Comparison of ENCODE assay signal across 21 cellular contexts in the genomic region with DNA sequence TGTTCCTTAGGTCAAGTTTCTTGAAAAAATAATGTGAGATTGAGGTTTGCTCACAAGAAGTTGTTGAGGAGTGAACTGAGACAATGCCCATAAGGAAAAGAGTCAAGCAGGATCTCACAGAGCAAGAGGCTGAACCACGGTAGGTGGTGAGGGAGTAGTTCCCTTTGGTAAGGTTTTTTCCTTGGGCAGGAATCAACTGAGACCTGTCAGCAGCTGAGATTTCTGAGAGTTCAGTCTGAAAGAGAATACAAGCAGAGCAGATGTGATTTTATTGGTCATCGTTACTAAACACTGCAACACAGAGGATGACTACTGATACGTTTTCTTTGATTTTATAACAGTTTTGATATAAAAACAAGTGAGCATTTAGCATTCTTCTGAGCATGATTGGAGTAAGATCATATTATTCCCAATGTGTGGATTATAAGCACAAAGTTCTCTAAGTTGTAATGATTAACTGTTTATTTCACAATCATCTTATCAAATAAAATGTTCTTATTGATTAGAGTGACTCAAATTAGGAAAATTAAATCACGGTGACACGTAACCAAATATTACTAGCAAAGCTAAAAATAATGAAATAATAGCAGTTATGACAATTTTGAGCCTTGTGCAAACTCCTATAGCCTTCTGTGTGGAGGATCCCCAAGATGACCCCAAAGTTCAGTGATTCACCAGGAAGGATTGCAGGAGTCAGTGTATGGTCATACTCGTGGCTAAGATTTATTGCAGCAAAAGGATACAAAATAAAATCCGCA.
DNase-seq lines count a peak whose midpoint lies in the region; ATAC-seq, FAIRE-seq and TF ChIP-seq lines count a peak whose summit lies in the region.
"Had no signal": no experiment of that assay in that cellular context is flagged by ENCODE, and none has a peak within 500 bp of the region (broad histone marks: within the 10 kb centered on the region; RNA-seq: fewer than 3 reads in every experiment).

No MANE protein-coding gene starts in this region.

- FAIRE-seq in urothelium cell line (lab: Jason Lieb, UNC): no peak
- FAIRE-seq: GM18507, islet of Langerhans had no signal

- H3K4me1 ChIP-seq in breast epithelium (no peaks in the 10 kb centered on the region), adipocyte (ENCODE audit: control insufficient read depth, insufficient read depth, low read length) (peaks cover 9% of the 10 kb centered on the region)
- H3K4me1 ChIP-seq: colonic mucosa had no signal

- no TSS peak for BruUV-seq in MCF 10A (replicated peaks; lab: Mats Ljungman, UMichigan)

- no peaks in the 10 kb centered on the region for H3K36me3 ChIP-seq in breast epithelium
- H3K36me3 ChIP-seq in adipocyte (ENCODE audit: control insufficient read depth, insufficient read depth, low read length, severe bottlenecking): no peaks in the 10 kb centered on the region
- H3K36me3 ChIP-seq: colonic mucosa had no signal

- POLR2A ChIA-PET in MCF 10A (lab: Yijun Ruan, JAX): no interaction called here

- intact Hi-C loops in MCF 10A (cut with micrococcal nuclease): no loop called here
- intact Hi-C loops in breast epithelium (cut with DNase I; ENCODE audit: low total_unique reads): no loop called here
- intact Hi-C loops in activated T-helper 2 cell treated with anti-CD3 and anti-CD28 coated beads, Interferon-gamma antibody, Interleukin-2, Interleukin-4, amounts not matched to agents 10 μg/mL and 5 μg/mL and 100 μg/mL, durations not matched to agents 14 hours and 24 hours and 36 hours (cut with micrococcal nuclease): no loop called here

- H3K27ac ChIP-seq in breast epithelium: no peak overlapping the region
- H3K27ac ChIP-seq: 22Rv1, C4-2B, colonic mucosa had no signal

- H3K27ac Mint-ChIP-seq in MCF 10A (ENCODE audit: low read depth, unreplicated experiment): no peak overlapping the region
- no peak overlapping the region for H3K27ac Mint-ChIP-seq in activated T-helper 2 cell treated with anti-CD3 and anti-CD28 coated beads, Interferon-gamma antibody, Interleukin-2, Interleukin-4, amounts not matched to agents 10 μg/mL and 5 μg/mL and 100 μg/mL, durations not matched to agents 14 hours and 24 hours and 36 hours
- H3K27ac Mint-ChIP-seq: activated CD4-positive, alpha-beta T cell treated with anti-CD3 and anti-CD28 coated beads, Interleukin-2, amount 10 ng/mL, durations not matched to agents 24 days and 14 days; type B pancreatic cell had no signal

- no peak for TF ChIP-seq CTCF in MCF 10A (IDR thresholded peaks at IDR 0.05; ENCODE audit: unreplicated experiment)
- TF ChIP-seq CTCF in breast epithelium (IDR thresholded peaks at IDR 0.05): no peak

- DNase-seq in MCF 10A (ENCODE audit: unreplicated experiment) (peak; percentile 18), breast epithelium (ENCODE audit: low spot score in 2 of 2) (no peak), adipocyte (ENCODE audit: low read depth) (peak; percentile 29), hepatic stellate cell (ENCODE audit: low spot score) (peak; percentile 11), urothelium cell line (ENCODE audit: low spot score) (peak; percentile 17)
- no peak for DNase-seq in activated T-helper 2 cell treated with anti-CD3 and anti-CD28 coated beads, Interferon-gamma antibody, Interleukin-2, Interleukin-4, amounts not matched to agents 10 μg/mL and 5 μg/mL and 100 μg/mL, durations not matched to agents 14 hours and 24 hours and 36 hours (ENCODE audit: low spot score)
- DNase-seq: activated CD4-positive, alpha-beta T cell treated with anti-CD3 and anti-CD28 coated beads, Interleukin-2, amount 10 ng/mL, durations not matched to agents 24 days and 14 days; activated CD8-positive, alpha-beta memory T cell treated with anti-CD3 and anti-CD28 coated beads, Interleukin-2, amount 50 U/mL, for 48 hours; activated naive CD4-positive, alpha-beta T cell; aorta; colonic mucosa; NCI-H1048; stimulated activated CD4-positive, alpha-beta T cell treated with anti-CD3 and anti-CD28 coated beads, Interleukin-12 subunit alpha, Interleukin-12 subunit beta, amount 100 ng/mL, for 4 hours; stimulated activated naive CD4-positive, alpha-beta T cell had no signal

- H3K4me3 ChIP-seq in breast epithelium (no peak overlapping the region), adipocyte (ENCODE audit: low read length) (no peak overlapping the region)
- H3K4me3 ChIP-seq: colonic mucosa had no signal

- H3K9me3 ChIP-seq in breast epithelium: no peaks in the 10 kb centered on the region
- no peaks in the 10 kb centered on the region for H3K9me3 ChIP-seq in adipocyte (ENCODE audit: control insufficient read depth, low read length)
- H3K9me3 ChIP-seq: colonic mucosa had no signal

- CTCF ChIA-PET in MCF 10A (lab: Yijun Ruan, JAX): interaction anchor here (1.4 kb wide), 1 partner anchor 438 kb away, joined by 4 read pairs; no protein-coding TSS in a partner anchor

- no peaks in the 10 kb centered on the region for H3K9me3 Mint-ChIP-seq in MCF 10A (ENCODE audit: unreplicated experiment)
- H3K9me3 Mint-ChIP-seq in activated T-helper 2 cell treated with anti-CD3 and anti-CD28 coated beads, Interferon-gamma antibody, Interleukin-2, Interleukin-4, amounts not matched to agents 10 μg/mL and 5 μg/mL and 100 μg/mL, durations not matched to agents 14 hours and 24 hours and 36 hours: peaks cover 10% of the 10 kb centered on the region
- H3K9me3 Mint-ChIP-seq: type B pancreatic cell had no signal

- H3K4me3 Mint-ChIP-seq in MCF 10A (ENCODE audit: unreplicated experiment): no peak overlapping the region
- H3K4me3 Mint-ChIP-seq in activated T-helper 2 cell treated with anti-CD3 and anti-CD28 coated beads, Interferon-gamma antibody, Interleukin-2, Interleukin-4, amounts not matched to agents 10 μg/mL and 5 μg/mL and 100 μg/mL, durations not matched to agents 14 hours and 24 hours and 36 hours (ENCODE audit: low read depth): no peak overlapping the region
- H3K4me3 Mint-ChIP-seq: activated CD4-positive, alpha-beta T cell treated with anti-CD3 and anti-CD28 coated beads, Interleukin-2, amount 10 ng/mL, durations not matched to agents 24 days and 14 days; type B pancreatic cell had no signal

- H3K4me1 Mint-ChIP-seq in MCF 10A (ENCODE audit: insufficient read depth, unreplicated experiment): no peaks in the 10 kb centered on the region
- no peaks in the 10 kb centered on the region for H3K4me1 Mint-ChIP-seq in activated T-helper 2 cell treated with anti-CD3 and anti-CD28 coated beads, Interferon-gamma antibody, Interleukin-2, Interleukin-4, amounts not matched to agents 10 μg/mL and 5 μg/mL and 100 μg/mL, durations not matched to agents 14 hours and 24 hours and 36 hours (ENCODE audit: low read depth)
- H3K4me1 Mint-ChIP-seq: activated CD4-positive, alpha-beta T cell treated with anti-CD3 and anti-CD28 coated beads, Interleukin-2, amount 10 ng/mL, durations not matched to agents 24 days and 14 days had no signal

- TF ChIP-seq POLR2A in breast epithelium (IDR thresholded peaks at IDR 0.05): no peak

- ATAC-seq in HG02973 (IDR thresholded peaks at IDR 0.05; ENCODE audit: unreplicated experiment): no peak
- no peak for ATAC-seq in HG03565 (IDR thresholded peaks at IDR 0.05; ENCODE audit: unreplicated experiment)

- H3K27me3 ChIP-seq in breast epithelium: no peaks in the 10 kb centered on the region
- H3K27me3 ChIP-seq in adipocyte (replicated peaks; ENCODE audit: control insufficient read depth, insufficient read depth, low read length): no peaks in the 10 kb centered on the region
- H3K27me3 ChIP-seq: colonic mucosa had no signal

- H3K36me3 Mint-ChIP-seq in MCF 10A (ENCODE audit: insufficient read depth, unreplicated experiment): no peaks in the 10 kb centered on the region
- H3K36me3 Mint-ChIP-seq in activated T-helper 2 cell treated with anti-CD3 and anti-CD28 coated beads, Interferon-gamma antibody, Interleukin-2, Interleukin-4, amounts not matched to agents 10 μg/mL and 5 μg/mL and 100 μg/mL, durations not matched to agents 14 hours and 24 hours and 36 hours (ENCODE audit: low read depth): no peaks in the 10 kb centered on the region
- H3K36me3 Mint-ChIP-seq: type B pancreatic cell had no signal

- H3K27me3 Mint-ChIP-seq in MCF 10A (ENCODE audit: insufficient read depth, unreplicated experiment): peaks cover 57% of the 10 kb centered on the region
- no peaks in the 10 kb centered on the region for H3K27me3 Mint-ChIP-seq in activated T-helper 2 cell treated with anti-CD3 and anti-CD28 coated beads, Interferon-gamma antibody, Interleukin-2, Interleukin-4, amounts not matched to agents 10 μg/mL and 5 μg/mL and 100 μg/mL, durations not matched to agents 14 hours and 24 hours and 36 hours (ENCODE audit: low read depth)
- H3K27me3 Mint-ChIP-seq: activated CD4-positive, alpha-beta T cell treated with anti-CD3 and anti-CD28 coated beads, Interleukin-2, amount 10 ng/mL, durations not matched to agents 24 days and 14 days; type B pancreatic cell had no signal

- no peak overlapping the region for H3K9ac ChIP-seq in adipocyte (ENCODE audit: low read length)

Comparison
In these comparisons a context has a peak if more than half of its experiments do, and no peak if none do; other contexts are left out.
1. DNase-seq: peak in MCF 10A (single experiment), adipocyte (single experiment), hepatic stellate cell (single experiment) and urothelium cell line (single experiment); none in breast epithelium (0 of 2) and activated T-helper 2 cell treated with anti-CD3 and anti-CD28 coated beads, Interferon-gamma antibody, Interleukin-2, Interleukin-4, amounts not matched to agents 10 μg/mL and 5 μg/mL and 100 μg/mL, durations not matched to agents 14 hours and 24 hours and 36 hours (single experiment).